Comparison of ENCODE assay signal across 22 cellular contexts in the genomic region with DNA sequence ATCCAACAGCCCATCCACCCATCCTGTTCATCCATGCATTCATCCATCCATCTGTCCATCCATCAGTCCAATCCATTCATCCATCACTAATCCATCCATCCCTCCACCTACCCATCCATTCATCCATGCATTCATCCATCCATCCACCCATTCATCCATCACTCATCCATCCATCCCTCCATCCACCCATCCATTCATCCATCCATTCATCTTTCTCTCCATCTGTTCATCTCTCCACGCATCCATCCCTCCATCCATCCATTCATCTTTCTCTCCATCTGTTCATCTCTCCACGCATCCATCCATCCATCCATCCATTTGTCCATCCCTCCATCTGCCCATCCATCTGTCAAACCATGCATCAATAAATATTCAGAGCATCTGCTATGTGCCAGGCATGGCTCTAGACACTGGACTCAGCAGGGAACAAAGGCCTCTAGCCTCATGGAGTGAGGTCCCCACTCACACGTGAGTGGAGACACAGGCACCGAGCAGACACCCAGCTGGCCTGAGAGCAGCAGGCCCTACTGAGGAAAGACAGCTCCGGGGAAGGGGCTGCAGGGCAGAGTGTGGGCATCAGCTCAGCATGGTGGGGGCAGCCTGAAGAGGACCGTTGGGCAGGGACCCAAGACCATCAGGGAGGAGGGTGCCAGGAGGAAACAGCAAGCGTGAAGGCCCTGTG. TPM values are rescaled to one million over a fixed set of nuclear protein-coding genes. Genes with fewer than 3 reads are reported as not detected.
DNase-seq lines count a peak whose midpoint lies in the region; ATAC-seq, FAIRE-seq and TF ChIP-seq lines count a peak whose summit lies in the region.
"Had no signal": no experiment of that assay in that cellular context is flagged by ENCODE, and none has a peak within 500 bp of the region (broad histone marks: within the 10 kb centered on the region; RNA-seq: fewer than 3 reads in every experiment).

No MANE protein-coding gene starts in this region.

- H3K27me3 ChIP-seq in bronchial epithelial cell (ENCODE audit: control insufficient read depth, insufficient read depth, low read length) (no peaks in the 10 kb centered on the region), neuronal stem cell (ENCODE audit: control insufficient read depth in 3 of 3, insufficient read depth in 3 of 3, low read depth in 1 of 3, low read length in 3 of 3) (peaks cover 0 to 19% (median 0%) of the 10 kb centered on the region in 3 experiments)
- H3K27me3 ChIP-seq: SJCRH30 had no signal

- no peaks in the 10 kb centered on the region for H3K9me3 Mint-ChIP-seq in T-helper 2 cell treated with Interferon-gamma antibody and Interleukin-4, amounts not matched to agents 5 μg/mL and 100 μg/mL, for 36 hours
- H3K9me3 Mint-ChIP-seq: CD4-positive, alpha-beta memory T cell had no signal

- no peak for TF ChIP-seq CTCF in bronchial epithelial cell (IDR thresholded peaks at IDR 0.05; ENCODE audit: insufficient read depth, low read length, severe bottlenecking)

- H4K8ac ChIP-seq in neuronal stem cell (ENCODE audit: low read depth, low read length), result no peak overlapping the region

- H2BK120ac ChIP-seq in neuronal stem cell (ENCODE audit: low read depth, low read length), result no peak overlapping the region

- H3K4me1 ChIP-seq in neuronal stem cell (ENCODE audit: control insufficient read depth in 2 of 2, insufficient read depth in 1 of 2, low read depth in 1 of 2, low read length in 2 of 2), result no peaks in the 10 kb centered on the region
- H3K4me1 ChIP-seq: HAP-1, SJCRH30 had no signal

- H3K27me3 Mint-ChIP-seq in T-helper 2 cell treated with Interferon-gamma antibody and Interleukin-4, amounts not matched to agents 5 μg/mL and 100 μg/mL, for 36 hours (ENCODE audit: low read depth), result no peaks in the 10 kb centered on the region

- H3K14ac ChIP-seq in neuronal stem cell (ENCODE audit: low read length), result no peak overlapping the region

- no peak overlapping the region for H2BK5ac ChIP-seq in neuronal stem cell (ENCODE audit: low read length)

- no peak overlapping the region for H3K27ac ChIP-seq in neuronal stem cell (replicated peaks; ENCODE audit: low read length)
- H3K27ac ChIP-seq: SJCRH30 had no signal

- no peak overlapping the region for H3K4me3 Mint-ChIP-seq in T-helper 2 cell treated with Interferon-gamma antibody and Interleukin-4, amounts not matched to agents 5 μg/mL and 100 μg/mL, for 36 hours
- H3K4me3 Mint-ChIP-seq: CD4-positive, alpha-beta memory T cell had no signal

- WGBS in neuronal stem cell (ENCODE audit: extremely low coverage in 2 of 2, insufficient read length in 2 of 2, insufficient replicate concordance in 1 of 2), 2 donors, result 100% methylated on average over 1 of the region's 7 CpGs

- H2AK5ac ChIP-seq in neuronal stem cell (ENCODE audit: low read depth, low read length), result no peak overlapping the region

- peak overlapping the region; percentile 38 for H3K27ac Mint-ChIP-seq in T-helper 2 cell treated with Interferon-gamma antibody and Interleukin-4, amounts not matched to agents 5 μg/mL and 100 μg/mL, for 36 hours

- H3K9me3 ChIP-seq in neuronal stem cell (replicated peaks in 1 of 2; ENCODE audit: control insufficient read depth in 2 of 2, insufficient read depth in 1 of 2, low read depth in 1 of 2, low read length in 2 of 2), result peaks cover 0 to 1% of the 10 kb centered on the region in 2 donors
- H3K9me3 ChIP-seq: HAP-1, SJCRH30 had no signal

- peak; percentile 76 for FAIRE-seq in bronchial epithelial cell (lab: Jason Lieb, UNC)

- H3K36me3 Mint-ChIP-seq in T-helper 2 cell treated with Interferon-gamma antibody and Interleukin-4, amounts not matched to agents 5 μg/mL and 100 μg/mL, for 36 hours (ENCODE audit: low read depth), result no peaks in the 10 kb centered on the region
- H3K36me3 Mint-ChIP-seq: CD4-positive, alpha-beta memory T cell had no signal

- no peak for DNase-seq in T-helper 2 cell treated with Interferon-gamma antibody and Interleukin-4, amounts not matched to agents 5 μg/mL and 100 μg/mL, for 36 hours (ENCODE audit: low spot score)
- DNase-seq in T-helper 2 cell (no peak), DMS 273 (lab: John Stamatoyannopoulos, UW; ENCODE audit: unreplicated experiment) (peak; percentile 64), bronchial epithelial cell (ENCODE audit: low read depth) (no peak), neuronal stem cell (ENCODE audit: low spot score) (no peak), cerebellum (ENCODE audit: low spot score) (no peak), retina (no peak)
- DNase-seq: 8988T, Calu3, DMS79, NCI-H1105, NCI-H187 treated with DMSO at 0.1 percent for 48 hours, OCI-M1, RPMI8226, SJCRH30 had no signal

- no peak for ATAC-seq in GM18867 (IDR thresholded peaks at IDR 0.05; ENCODE audit: unreplicated experiment)

- H3K4me1 Mint-ChIP-seq in T-helper 2 cell treated with Interferon-gamma antibody and Interleukin-4, amounts not matched to agents 5 μg/mL and 100 μg/mL, for 36 hours (ENCODE audit: low read depth), result no peaks in the 10 kb centered on the region

- no peak overlapping the region for H2AFZ ChIP-seq in neuronal stem cell (ENCODE audit: low read length)

- peak overlapping the region; percentile 22 for H3K23ac ChIP-seq in neuronal stem cell (ENCODE audit: low read depth, low read length, poor library complexity)

- no peak overlapping the region for H4K91ac ChIP-seq in neuronal stem cell (ENCODE audit: low read depth, low read length, poor library complexity)

- H3K36me3 ChIP-seq in bronchial epithelial cell (ENCODE audit: control insufficient read depth, insufficient read depth, low read length) (no peaks in the 10 kb centered on the region), neuronal stem cell (replicated peaks in 1 of 2; ENCODE audit: control insufficient read depth in 2 of 2, insufficient read depth in 2 of 2, low read length in 2 of 2) (no peaks in the 10 kb centered on the region)
- H3K36me3 ChIP-seq: HAP-1, SJCRH30 had no signal

- no peak overlapping the region for H3K4me2 ChIP-seq in neuronal stem cell (ENCODE audit: insufficient read depth, low read length, poor library complexity, severe bottlenecking)

- H3K4ac ChIP-seq in neuronal stem cell (ENCODE audit: low read length), result no peak overlapping the region

- no peak overlapping the region for H3K9ac ChIP-seq in neuronal stem cell (ENCODE audit: low read depth, low read length, poor library complexity)

- no peaks in the 10 kb centered on the region for H3K79me1 ChIP-seq in neuronal stem cell (ENCODE audit: low read depth, low read length)

- no peak overlapping the region for H3K18ac ChIP-seq in neuronal stem cell (ENCODE audit: low read length)

- H3K4me3 ChIP-seq in bronchial epithelial cell (ENCODE audit: low read depth, low read length) (no peak overlapping the region), neuronal stem cell (ENCODE audit: low read length in 2 of 2) (no peak overlapping the region)
- H3K4me3 ChIP-seq: HAP-1, SJCRH30 had no signal

- H2BK15ac ChIP-seq in neuronal stem cell (ENCODE audit: low read length), result no peak overlapping the region

- H2BK12ac ChIP-seq in neuronal stem cell (ENCODE audit: low read length), result no peak overlapping the region

RNA-seq across cellular contexts. Expression of a gene that starts 9.6 kb away (rescaled TPM):
- total RNA-seq in bronchial epithelial cell, result not detected in 2 replicates
- polyA plus RNA-seq in neuronal stem cell (2013, experiment 1 of 2), result not detected
- polyA plus RNA-seq in neuronal stem cell (2013, experiment 2 of 2), result not detected
- total RNA-seq in cerebellum, result not detected
- total RNA-seq: Calu3; CD4-positive, alpha-beta memory T cell; HT1080; LHCN-M2; SJCRH30 had no signal
- polyA plus RNA-seq: BJ; CD4-positive, alpha-beta memory T cell; IgD-negative memory B cell had no signal

RNA-seq across cellular contexts. Expression of a gene that starts 20.9 kb away (rescaled TPM):
- not detected in 2 replicates for total RNA-seq in bronchial epithelial cell
- not detected for polyA plus RNA-seq in neuronal stem cell (2013, experiment 1 of 2)
- polyA plus RNA-seq in neuronal stem cell (2013, experiment 2 of 2), result not detected
- not detected for total RNA-seq in cerebellum
- total RNA-seq: Calu3; CD4-positive, alpha-beta memory T cell; HT1080; LHCN-M2; SJCRH30 had no signal
- polyA plus RNA-seq: BJ; CD4-positive, alpha-beta memory T cell; IgD-negative memory B cell had no signal

RNA-seq across cellular contexts. Expression of a gene that starts 28.2 kb away (rescaled TPM):
- total RNA-seq in bronchial epithelial cell (not detected in 2 replicates), cerebellum (not detected)
- polyA plus RNA-seq in neuronal stem cell (2013, experiment 1 of 2), result not detected
- polyA plus RNA-seq in neuronal stem cell (2013, experiment 2 of 2), result not detected
- total RNA-seq: Calu3; CD4-positive, alpha-beta memory T cell; HT1080; LHCN-M2; SJCRH30 had no signal
- polyA plus RNA-seq: BJ; CD4-positive, alpha-beta memory T cell; IgD-negative memory B cell had no signal

RNA-seq across cellular contexts. Expression of a gene that starts 43.2 kb away (rescaled TPM):
- total RNA-seq in bronchial epithelial cell, result not detected in 2 replicates
- polyA plus RNA-seq in neuronal stem cell (2013, experiment 1 of 2), result not detected
- 0.01 TPM for polyA plus RNA-seq in neuronal stem cell (2013, experiment 2 of 2)
- not detected for total RNA-seq in cerebellum
- total RNA-seq: Calu3; CD4-positive, alpha-beta memory T cell; HT1080; LHCN-M2; SJCRH30 had no signal
- polyA plus RNA-seq: BJ; CD4-positive, alpha-beta memory T cell; IgD-negative memory B cell had no signal

RNA-seq across cellular contexts. Expression of a gene that starts 50.0 kb away (rescaled TPM):
- total RNA-seq in bronchial epithelial cell, result not detected in 2 replicates
- not detected for polyA plus RNA-seq in neuronal stem cell (2013, experiment 1 of 2)
- not detected for polyA plus RNA-seq in neuronal stem cell (2013, experiment 2 of 2)
- total RNA-seq in cerebellum, result not detected
- total RNA-seq: Calu3; CD4-positive, alpha-beta memory T cell; HT1080; LHCN-M2; SJCRH30 had no signal
- polyA plus RNA-seq: BJ; CD4-positive, alpha-beta memory T cell; IgD-negative memory B cell had no signal
